ENCODE assay signal across 21 cellular contexts in genomic region chr9:124906966-124907365, GRCh38. TPM values are rescaled to one million over a fixed set of nuclear protein-coding genes. Genes with fewer than 3 reads are reported as not detected.
DNase-seq lines count a peak whose midpoint lies in the region; FAIRE-seq and TF ChIP-seq lines count a peak whose summit lies in the region.
"Had no signal": no experiment of that assay in that cellular context is flagged by ENCODE, and none has a peak within 500 bp of the region (broad histone marks: within the 10 kb centered on the region; RNA-seq: fewer than 3 reads in every experiment).

No MANE protein-coding gene starts in this region.

- peaks cover 24% of the 10 kb centered on the region for H3K36me3 Mint-ChIP-seq in progenitor cell of endocrine pancreas (ENCODE audit: insufficient read depth)

- TF ChIP-seq CTCF in VCaP (conservative IDR thresholded peaks at IDR 0.05) (no peak), progenitor cell of endocrine pancreas (IDR thresholded peaks at IDR 0.05; ENCODE audit: unreplicated experiment) (no peak)

- no peaks in the 10 kb centered on the region for H3K9me3 Mint-ChIP-seq in progenitor cell of endocrine pancreas (ENCODE audit: low read depth)
- H3K9me3 Mint-ChIP-seq: CD8-positive, alpha-beta T cell had no signal

- no peak for DNase-seq in frontal cortex (ENCODE audit: low spot score in 2 of 2)
- peak; percentile 13 for DNase-seq in pulmonary artery endothelial cell (ENCODE audit: low read depth, low spot score)
- DNase-seq in UCSD-AML1 (lab: John Stamatoyannopoulos, UW; ENCODE audit: unreplicated experiment) = no peak
- DNase-seq in amygdala (lab: John Stamatoyannopoulos, UW) = no peak
- no peak for DNase-seq in progenitor cell of endocrine pancreas (ENCODE audit: low spot score, unreplicated experiment)
- DNase-seq: ACHN; CD8-positive, alpha-beta T cell; KG1; NCI-H1092 treated with DMSO at 0.1 percent for 48 hours; NCI-H1436 treated with DMSO at 0.1 percent for 48 hours; NCI-H1930; NCI-H2227 treated with DMSO at 0.1 percent for 48 hours; NCI-H510A; NK-92 treated with Interleukin-12 subunit alpha and Interleukin-12 subunit beta, amount 100 ng/mL, for 24 hours; SIG-M5 had no signal

- H3K27me3 Mint-ChIP-seq in progenitor cell of endocrine pancreas = no peaks in the 10 kb centered on the region

- H3K4me3 Mint-ChIP-seq in progenitor cell of endocrine pancreas (ENCODE audit: low read depth) = no peak overlapping the region
- H3K4me3 Mint-ChIP-seq: CD8-positive, alpha-beta T cell had no signal

- no peak overlapping the region for H3K27ac Mint-ChIP-seq in progenitor cell of endocrine pancreas
- H3K27ac Mint-ChIP-seq: CD8-positive, alpha-beta T cell had no signal

- H3K27ac ChIP-seq in VCaP = peak overlapping the region; percentile 42
- H3K27ac ChIP-seq: BLaER1 treated with 17β-estradiol and CSF1 and Interleukin-3, amounts not matched to agents 10 nM and 100 nM had no signal

- FAIRE-seq in colon (lab: Jason Lieb, UNC) = peak; percentile 41
- FAIRE-seq in frontal cortex (lab: Jason Lieb, UNC) = peak; percentile 17

- H3K4me1 Mint-ChIP-seq in progenitor cell of endocrine pancreas (ENCODE audit: low read depth) = peaks cover 10% of the 10 kb centered on the region

RNA-seq across cellular contexts. Expression of gene GOLGA1, which starts 33.9 kb away (rescaled TPM):
- total RNA-seq in frontal cortex = 14.3 TPM
- 11.3 and 12.1 TPM in 2 replicates for total RNA-seq in pulmonary artery endothelial cell
- 19.4 and 20.9 TPM in 2 replicates for total RNA-seq in progenitor cell of endocrine pancreas

RNA-seq across cellular contexts. Expression of gene ARPC5L, which starts 45.0 kb away (rescaled TPM):
- total RNA-seq in frontal cortex (10.6 TPM), pulmonary artery endothelial cell (26.2 and 28.7 TPM in 2 replicates), progenitor cell of endocrine pancreas (36.6 and 36.9 TPM in 2 replicates)

RNA-seq across cellular contexts. Expression of gene RPL35, which starts 45.2 kb away (rescaled TPM):
- total RNA-seq in frontal cortex (884 TPM), pulmonary artery endothelial cell (1,491 and 1,946 TPM in 2 replicates), progenitor cell of endocrine pancreas (1,027 and 1,077 TPM in 2 replicates)

RNA-seq across cellular contexts. Expression of gene WDR38, which starts 53.7 kb away (rescaled TPM):
- total RNA-seq in frontal cortex (not detected), pulmonary artery endothelial cell (0.07 TPM in 1 of 2 replicates, not detected in the other), progenitor cell of endocrine pancreas (not detected in 2 replicates)
- total RNA-seq: CD8-positive, alpha-beta T cell; G401; H4; HT1080 had no signal
